In the genomic region with DNA sequence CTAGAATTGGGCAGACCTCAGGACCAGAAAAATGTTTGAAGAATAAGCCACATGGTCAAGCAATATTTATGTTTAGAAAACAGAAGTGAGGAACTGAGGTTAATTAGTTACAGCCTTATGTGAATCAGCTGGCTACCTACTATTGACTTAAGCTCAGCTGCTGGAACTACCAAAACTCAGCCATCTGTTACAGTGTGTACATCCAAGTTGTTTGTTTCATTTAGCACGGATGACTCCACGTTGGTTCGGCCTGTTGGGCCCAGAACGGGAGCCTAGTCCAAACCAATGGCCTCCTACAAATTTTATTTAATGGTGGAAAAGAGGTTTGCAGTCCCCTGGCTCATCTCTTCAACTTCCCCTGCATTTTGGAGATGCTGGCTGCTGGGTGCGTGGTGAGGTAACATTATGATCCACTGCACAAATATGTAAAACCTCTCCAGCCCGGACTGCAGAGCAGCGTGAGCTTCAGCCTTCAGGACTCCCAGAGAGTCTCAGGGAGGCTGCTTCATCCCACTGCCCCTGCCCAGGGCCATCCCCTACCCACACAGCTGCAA, we compare ENCODE assay signal across 8 cellular contexts.
DNase-seq lines count a peak whose midpoint lies in the region; ATAC-seq and TF ChIP-seq lines count a peak whose summit lies in the region.

No MANE protein-coding gene starts in this region.

- TF ChIP-seq CTCF in lung (IDR thresholded peaks at IDR 0.05; ENCODE audit: control extremely low read depth, extremely low read depth) (no peak), CD14-positive monocyte (IDR thresholded peaks at IDR 0.05) (no peak)

- H3K27ac Mint-ChIP-seq in CD14-positive monocyte: no peak overlapping the region

- H3K36me3 ChIP-seq in lung (ENCODE audit: control insufficient read depth in 2 of 2, insufficient read depth in 2 of 2, low read length in 2 of 2): no peaks in the 10 kb centered on the region

- peaks cover 52% of the 10 kb centered on the region for H3K4me1 Mint-ChIP-seq in CD14-positive monocyte

- no peaks in the 10 kb centered on the region for H3K9me3 Mint-ChIP-seq in CD14-positive monocyte

- peak; percentile 81 for ATAC-seq in GM19395 (IDR thresholded peaks at IDR 0.05; ENCODE audit: unreplicated experiment)
- peak; percentile 72 for ATAC-seq in HG03432 (IDR thresholded peaks at IDR 0.05; ENCODE audit: unreplicated experiment)
- ATAC-seq in lung (ENCODE audit: insufficient read depth, low FRiP score): peak; percentile 56

- no peak overlapping the region for H3K4me3 Mint-ChIP-seq in CD14-positive monocyte

- H3K4me3 ChIP-seq in lung: no peak overlapping the region

- H3K27me3 ChIP-seq in lung (ENCODE audit: control insufficient read depth, insufficient read depth): no peaks in the 10 kb centered on the region

- H3K36me3 Mint-ChIP-seq in CD14-positive monocyte: no peaks in the 10 kb centered on the region

- peaks cover 0 to 9% (median 3%) of the 10 kb centered on the region in 3 donors for H3K27me3 Mint-ChIP-seq in CD14-positive monocyte (ENCODE audit: low read depth in 3 of 3)

- WGBS in lung, 2 donors: 73 to 79% methylated on average over 7 of the region's 7 CpGs

- no peaks in the 10 kb centered on the region for H3K9me3 ChIP-seq in lung (ENCODE audit: control insufficient read depth in 2 of 2, insufficient read depth in 1 of 2, low read length in 1 of 2)

- peak; percentile 60 for DNase-seq in A172 (ENCODE audit: low spot score)
- DNase-seq in amniotic stem cell (lab: John Stamatoyannopoulos, UW): peak; percentile 69
- DNase-seq in lung (ENCODE audit: low spot score): no peak
- no peak for DNase-seq in SHP77 treated with DMSO at 0.1 percent for 48 hours (lab: John Stamatoyannopoulos, UW)
- DNase-seq in CD14-positive monocyte (ENCODE audit: low spot score): no peak
- no peak for DNase-seq in activated CD8-positive, alpha-beta memory T cell treated with anti-CD3 and anti-CD28 coated beads, Interleukin-2, amount 50 U/mL, for 48 hours

- peaks cover 0 to 1% of the 10 kb centered on the region in 2 donors for H3K4me1 ChIP-seq in lung (ENCODE audit: control insufficient read depth in 2 of 2, insufficient read depth in 2 of 2, low read length in 2 of 2)

- H3K27ac ChIP-seq in lung (ENCODE audit: low read depth in 1 of 2, low read length in 1 of 2): no peak overlapping the region

- intact Hi-C loops in CD14-positive monocyte (cut with micrococcal nuclease): no loop called here

Comparison
In these comparisons a context has a peak if more than half of its experiments do, and no peak if none do; other contexts are left out.
1. DNase-seq: peak in A172 (single experiment) and amniotic stem cell (single experiment); none in lung (single experiment), SHP77 treated with DMSO at 0.1 percent for 48 hours (single experiment), CD14-positive monocyte (single experiment) and activated CD8-positive, alpha-beta memory T cell treated with anti-CD3 and anti-CD28 coated beads, Interleukin-2, amount 50 U/mL, for 48 hours (single experiment).
2. Peak in every context shown above with its lines, with median percentiles within 50 percentile points of each other: ATAC-seq.